8 cellular contexts compared by ENCODE assay signal in the genomic region with DNA sequence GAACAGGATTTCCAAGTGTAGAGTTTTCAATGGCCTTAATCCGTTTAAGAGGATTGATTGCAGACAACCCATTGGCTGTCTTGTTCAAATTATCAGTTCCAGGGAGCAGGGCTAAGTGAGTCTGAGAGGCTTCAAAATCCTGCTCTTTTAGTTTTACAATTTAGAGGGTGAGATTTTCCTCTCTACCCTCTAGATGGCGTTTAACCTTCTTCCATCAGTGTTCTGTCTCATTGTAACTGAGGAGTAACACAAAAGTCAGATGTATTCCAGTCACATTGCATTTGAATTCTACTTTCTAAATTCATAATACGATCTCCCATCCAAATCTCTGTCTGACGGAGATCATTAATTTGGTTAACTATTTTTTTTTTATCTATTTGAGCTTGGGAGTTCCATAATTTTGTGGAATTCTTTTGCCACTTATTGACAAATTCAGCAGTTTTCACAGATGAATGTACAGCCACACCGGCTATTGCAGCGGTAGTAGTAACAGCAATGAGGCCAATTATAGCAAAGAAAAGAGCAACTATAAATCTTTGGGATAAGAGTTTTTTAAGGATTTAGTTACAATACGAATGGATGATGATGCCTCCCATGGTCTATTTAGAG. TPM values are rescaled to one million over a fixed set of nuclear protein-coding genes. Genes with fewer than 3 reads are reported as not detected.
DNase-seq lines count a peak whose midpoint lies in the region; ATAC-seq and TF ChIP-seq lines count a peak whose summit lies in the region.

No MANE protein-coding gene starts in this region.

- H4K20me1 ChIP-seq in SK-N-SH (ENCODE audit: insufficient read depth) (no peaks in the 10 kb centered on the region), OCI-LY1 (ENCODE audit: insufficient read depth, low read length) (no peaks in the 10 kb centered on the region)

- POLR2A ChIA-PET in SK-N-SH (lab: Yijun Ruan, JAX): no interaction called here

- TF ChIP-seq RAD21 in SK-N-SH (IDR thresholded peaks at IDR 0.05; ENCODE audit: low read length): peak; percentile 56

- CTCF ChIA-PET in SK-N-SH (lab: Yijun Ruan, JAX): interaction anchor here (0.6 to 2.3 kb wide), 17 partner anchors 10 to 312 kb away, joined by 3 to 10 read pairs (median 4); a partner anchor contains a TSS

- peaks cover 8 to 9% of the 10 kb centered on the region in 2 experiments; a peak in 1 of 4 replicates for H3K4me1 ChIP-seq in SK-N-SH (ENCODE audit: control insufficient read depth in 1 of 2, insufficient read depth in 2 of 2, low read depth in 1 of 2, low read length in 1 of 2)
- H3K4me1 ChIP-seq in OCI-LY1 (ENCODE audit: insufficient read depth, low read length, severe bottlenecking): peaks cover 23% of the 10 kb centered on the region
- peaks cover 5 to 40% (median 11%) of the 10 kb centered on the region in 3 donors for H3K4me1 ChIP-seq in esophagus squamous epithelium
- H3K4me1 ChIP-seq in testis: peaks cover 5% of the 10 kb centered on the region

- H3K79me2 ChIP-seq in SK-N-SH (ENCODE audit: insufficient read depth) (no peaks in the 10 kb centered on the region), OCI-LY1 (ENCODE audit: insufficient read depth, low read length) (no peaks in the 10 kb centered on the region)

- H3K9ac ChIP-seq in SK-N-SH (no peak overlapping the region), OCI-LY1 (ENCODE audit: low read length) (no peak overlapping the region)

- TF ChIP-seq CTCF in SK-N-SH (IDR thresholded peaks at IDR 0.05): peak; percentile 66
- peak; percentile 62 for TF ChIP-seq CTCF in OCI-LY1 (IDR thresholded peaks at IDR 0.05; ENCODE audit: low read length)
- TF ChIP-seq CTCF in esophagus squamous epithelium (IDR thresholded peaks at IDR 0.05): peak in 4 of 6 experiments; percentile 31 to 46 (median 38)
- TF ChIP-seq CTCF in testis (IDR thresholded peaks at IDR 0.05): peak in 2 of 3 experiments; percentile 19 to 51

- H3K27ac ChIP-seq in SK-N-SH (ENCODE audit: low read depth in 2 of 2, low read length in 1 of 2): no peak overlapping the region
- H3K27ac ChIP-seq in OCI-LY1 (ENCODE audit: low read depth, low read length, poor library complexity, severe bottlenecking): no peak overlapping the region
- peak overlapping the region in 1 of 4 donors; percentile 28 for H3K27ac ChIP-seq in esophagus squamous epithelium
- no peak overlapping the region for H3K27ac ChIP-seq in testis

- H3F3A ChIP-seq in SK-N-SH (replicated peaks; ENCODE audit: insufficient read depth) (no peaks in the 10 kb centered on the region), OCI-LY1 (ENCODE audit: insufficient read depth, low read length) (no peaks in the 10 kb centered on the region)

- intact Hi-C loops in esophagus squamous epithelium (cut with DNase I): no loop called here
- intact Hi-C loops in testis (cut with DNase I; ENCODE audit: low total_unique reads): loop anchor here (5.0 kb wide), 1 partner anchor 651 kb away; no protein-coding TSS in a partner anchor

- 37% methylated on average over 7 of the region's 7 CpGs for WGBS in SK-N-SH (ENCODE audit: low lambda C conversion rate)
- WGBS in esophagus squamous epithelium, 2 donors: 43 to 44% methylated on average over 7 of the region's 7 CpGs
- 54 to 55% methylated on average over 7 of the region's 7 CpGs for WGBS in testis, 2 donors

- H3K36me3 ChIP-seq in SK-N-SH (replicated peaks in 1 of 2; ENCODE audit: control insufficient read depth in 1 of 2, insufficient read depth in 2 of 2, low read length in 1 of 2) (no peaks in the 10 kb centered on the region), OCI-LY1 (ENCODE audit: insufficient read depth, low read length) (no peaks in the 10 kb centered on the region; the same call in 1 of the 2 replicates), esophagus squamous epithelium (no peaks in the 10 kb centered on the region), testis (ENCODE audit: low read depth, missing control alignments) (no peaks in the 10 kb centered on the region)

- H3K4me3 ChIP-seq in SK-N-SH (ENCODE audit: low read depth in 2 of 2, low read length in 1 of 2) (no peak overlapping the region; a peak in 1 of 4 replicates), OCI-LY1 (ENCODE audit: low read depth, low read length, poor library complexity, severe bottlenecking) (no peak overlapping the region), esophagus squamous epithelium (no peak overlapping the region), testis (no peak overlapping the region)

- ATAC-seq in SK-N-SH treated with all-trans-retinoic acid at 6 μM for 48 hours (no peak), HG03196 (IDR thresholded peaks at IDR 0.05; ENCODE audit: unreplicated experiment) (no peak), HG02973 (IDR thresholded peaks at IDR 0.05; ENCODE audit: unreplicated experiment) (no peak)

- H3K4me2 ChIP-seq in SK-N-SH (no peak overlapping the region), OCI-LY1 (ENCODE audit: low read length) (no peak overlapping the region)

- H3K9me3 ChIP-seq in SK-N-SH: peaks cover 4% of the 10 kb centered on the region; the same call in 1 of the 2 replicates
- 0 out of 2 replicates have a peak, but pooled peaks cover 7% of the 10 kb centered on the region for H3K9me3 ChIP-seq in OCI-LY1 (ENCODE audit: low read length)
- H3K9me3 ChIP-seq in esophagus squamous epithelium: peaks cover 0 to 18% (median 11%) of the 10 kb centered on the region in 3 donors
- H3K9me3 ChIP-seq in testis: no peaks in the 10 kb centered on the region

- DNase-seq in SK-N-SH (peak; percentile 55), esophagus squamous epithelium (lab: John Stamatoyannopoulos, UW) (no peak), testis (no peak), HK-2 (ENCODE audit: unreplicated experiment) (no peak)

- no peak for TF ChIP-seq POLR2A in esophagus squamous epithelium (IDR thresholded peaks at IDR 0.05)
- no peak for TF ChIP-seq POLR2A in testis (IDR thresholded peaks at IDR 0.05)

- H3K27me3 ChIP-seq in SK-N-SH (ENCODE audit: insufficient read depth): no peaks in the 10 kb centered on the region
- H3K27me3 ChIP-seq in OCI-LY1 (ENCODE audit: insufficient read depth, low read length): no peaks in the 10 kb centered on the region
- H3K27me3 ChIP-seq in esophagus squamous epithelium: no peaks in the 10 kb centered on the region
- H3K27me3 ChIP-seq in testis: no peaks in the 10 kb centered on the region

- H2AFZ ChIP-seq in SK-N-SH (ENCODE audit: low read depth) (no peak overlapping the region), OCI-LY1 (ENCODE audit: low read length) (no peak overlapping the region)

- TF ChIP-seq EP300 in SK-N-SH (IDR thresholded peaks at IDR 0.05; ENCODE audit: borderline replicate concordance in 1 of 2, low read depth in 1 of 2, low read length in 1 of 2): no peak

- H3K9me2 ChIP-seq in SK-N-SH (no peaks in the 10 kb centered on the region), OCI-LY1 (ENCODE audit: low read depth, low read length) (no peaks in the 10 kb centered on the region)

TF ChIP-seq in SK-N-SH, 30 proteins besides CTCF, POLR2A, EP300 and RAD21:
- TF ChIP-seq JUND (IDR thresholded peaks at IDR 0.05): no peak
- no peak for TF ChIP-seq ELF1 (IDR thresholded peaks at IDR 0.05)
- peak; percentile 51 for TF ChIP-seq SMC3 (IDR thresholded peaks at IDR 0.05; ENCODE audit: low read depth, low read length)

TF ChIP-seq in SK-N-SH treated with all-trans-retinoic acid at 6 μM for 48 hours, 23 proteins besides CTCF, POLR2A, EP300 and RAD21 (continues in another document):
- no peak for TF ChIP-seq ESRRG (CRISPR knock-in tag; IDR thresholded peaks at IDR 0.05)
- no peak for TF ChIP-seq TOX (CRISPR knock-in tag; IDR thresholded peaks at IDR 0.05; ENCODE audit: borderline replicate concordance)
- no peak for TF ChIP-seq ZNF565 (CRISPR knock-in tag; conservative IDR thresholded peaks at IDR 0.05; ENCODE audit: low read depth)

RNA-seq across cellular contexts. Expression of a gene that starts 7.8 kb away (rescaled TPM):
- polyA plus RNA-seq in SK-N-SH (2012; rRNA removed) (not detected in 2 replicates), testis (ENCODE audit: insufficient read depth, low read depth, low replicate concordance) (38.8 TPM)
- polyA plus RNA-seq in SK-N-SH (2012; cell fraction: cytosol; rRNA removed): not detected in 2 replicates
- not detected in 2 replicates for polyA plus RNA-seq in SK-N-SH (2012; cell fraction: nucleus; rRNA removed)
- total RNA-seq in esophagus squamous epithelium (not detected), testis (10 to 100 TPM; 23.1 to 31.2 TPM)

RNA-seq across cellular contexts. Expression of a gene that starts 10.4 kb away (rescaled TPM):
- not detected in 2 replicates for polyA plus RNA-seq in SK-N-SH (2012; rRNA removed)
- not detected in 2 replicates for polyA plus RNA-seq in SK-N-SH (2012; cell fraction: cytosol; rRNA removed)
- polyA plus RNA-seq in SK-N-SH (2012; cell fraction: nucleus; rRNA removed): not detected in 2 replicates
- not detected for total RNA-seq in esophagus squamous epithelium
- under 1 TPM in 1 of 2 donors, not detected in 1; 0.31 TPM for total RNA-seq in testis
- polyA plus RNA-seq in testis (ENCODE audit: insufficient read depth, low read depth, low replicate concordance): 0.91 TPM

RNA-seq across cellular contexts. Expression of a gene that starts 19.2 kb away (rescaled TPM):
- polyA plus RNA-seq in SK-N-SH (2012; rRNA removed) (not detected in 2 replicates), testis (ENCODE audit: insufficient read depth, low read depth, low replicate concordance) (2.3 TPM)
- polyA plus RNA-seq in SK-N-SH (2012; cell fraction: cytosol; rRNA removed): not detected in 2 replicates
- polyA plus RNA-seq in SK-N-SH (2012; cell fraction: nucleus; rRNA removed): not detected in 2 replicates
- total RNA-seq in esophagus squamous epithelium (10 to 100 TPM in 1 of 4 donors, 1 to 10 TPM in 3; 2.0 to 17.0 (median 2.9) TPM), testis (1 to 10 TPM in 1 of 2 donors, under 1 TPM in 1; 0.87 to 2.2 TPM)

RNA-seq across cellular contexts. Expression of a gene that starts 25.7 kb away (rescaled TPM):
- polyA plus RNA-seq in SK-N-SH (2012; rRNA removed): not detected in 2 replicates
- polyA plus RNA-seq in SK-N-SH (2012; cell fraction: cytosol; rRNA removed): not detected in 2 replicates
- polyA plus RNA-seq in SK-N-SH (2012; cell fraction: nucleus; rRNA removed): not detected in 2 replicates
- 1 to 10 TPM in 2 of 4 donors, under 1 TPM in 1, not detected in 1; 0.50 to 2.5 (median 2.2) TPM for total RNA-seq in esophagus squamous epithelium
- total RNA-seq in testis: under 1 TPM in 1 of 2 donors, not detected in 1; 0.63 TPM
- polyA plus RNA-seq in testis (ENCODE audit: insufficient read depth, low read depth, low replicate concordance): 8.7 TPM

RNA-seq across cellular contexts. Expression of a gene that starts 29.4 kb away (rescaled TPM):
- polyA plus RNA-seq in SK-N-SH (2012; rRNA removed) (0.26 TPM in 1 of 2 replicates, not detected in the other), testis (ENCODE audit: insufficient read depth, low read depth, low replicate concordance) (41.2 TPM)
- polyA plus RNA-seq in SK-N-SH (2012; cell fraction: cytosol; rRNA removed): 0.22 TPM in 2 replicates
- polyA plus RNA-seq in SK-N-SH (2012; cell fraction: nucleus; rRNA removed): 0.32 and 0.48 TPM in 2 replicates
- total RNA-seq in esophagus squamous epithelium (not detected), testis (10 to 100 TPM; 10.0 to 26.4 TPM)

Comparison
In these comparisons a context has a peak if more than half of its experiments do, and no peak if none do; other contexts are left out.
1. RNA of a gene that starts 7.8 kb away (total RNA-seq): 23.1 to 31.2 TPM in testis; not detected in esophagus squamous epithelium; every median in the first group is over 10 times any median in the second.
2. Peak in every context shown above with its lines, with median percentiles within 50 percentile points of each other: CTCF ChIP-seq.